13 cellular contexts compared by ENCODE assay signal in genomic region chr13:34567558-34567957, GRCh38.
A peak's percentile ranks its signal among the peaks of the same experiment; 100 is the strongest.
DNase-seq lines count a peak whose midpoint lies in the region; ATAC-seq lines count a peak whose summit lies in the region.
"Had no signal": no experiment of that assay in that cellular context is flagged by ENCODE, and none has a peak within 500 bp of the region (broad histone marks: within the 10 kb centered on the region; RNA-seq: fewer than 3 reads in every experiment).

No MANE protein-coding gene starts in this region.

- ATAC-seq in HG03039 (IDR thresholded peaks at IDR 0.05; ENCODE audit: unreplicated experiment): no peak
- no peak for ATAC-seq in HG03095 (IDR thresholded peaks at IDR 0.05; ENCODE audit: unreplicated experiment)
- ATAC-seq: K562 had no signal

- DNase-seq in DMS53 (lab: John Stamatoyannopoulos, UW) (peak; percentile 91), NCI-H510A treated with DMSO at 0.1 percent for 48 hours (lab: John Stamatoyannopoulos, UW) (peak; percentile 54), mucosa of gallbladder (ENCODE audit: low spot score) (peak; percentile 79), AG08396 (ENCODE audit: low spot score) (no peak)
- DNase-seq in activated CD8-positive, alpha-beta memory T cell treated with anti-CD3 and anti-CD28 coated beads, Interleukin-2, amount 50 U/mL, for 48 hours: no peak
- DNase-seq: BE2C; CD4-positive, alpha-beta memory T cell; COR-L47; GOT3; H9 had no signal

Comparison
In these comparisons a context has a peak if more than half of its experiments do, and no peak if none do; other contexts are left out.
1. DNase-seq: peak in DMS53 (single experiment), NCI-H510A treated with DMSO at 0.1 percent for 48 hours (single experiment) and mucosa of gallbladder (single experiment); none in activated CD8-positive, alpha-beta memory T cell treated with anti-CD3 and anti-CD28 coated beads, Interleukin-2, amount 50 U/mL, for 48 hours (single experiment) and AG08396 (single experiment).